Comparison of ENCODE assay signal across 9 cellular contexts in genomic region chr3:133535971-133536634, GRCh38.
DNase-seq lines count a peak whose midpoint lies in the region; ATAC-seq and TF ChIP-seq lines count a peak whose summit lies in the region.
"Had no signal": no experiment of that assay in that cellular context is flagged by ENCODE, and none has a peak within 500 bp of the region (broad histone marks: within the 10 kb centered on the region; RNA-seq: fewer than 3 reads in every experiment).

No MANE protein-coding gene starts in this region.

- peaks cover 11 to 13% of the 10 kb centered on the region in 2 donors for H3K4me1 ChIP-seq in muscle layer of duodenum (ENCODE audit: control insufficient read depth in 1 of 2, insufficient read depth in 2 of 2, low read length in 2 of 2)

- H3K27me3 Mint-ChIP-seq in nephron progenitor cell (ENCODE audit: low read depth, poor library complexity): no peaks in the 10 kb centered on the region

- H3K4me3 Mint-ChIP-seq in nephron progenitor cell: no peak overlapping the region

- H3K27ac ChIP-seq in epithelial cell of prostate: peak overlapping the region; percentile 34
- peak overlapping the region; percentile 86 for H3K27ac ChIP-seq in muscle layer of duodenum (ENCODE audit: low read length)

- H3K36me3 ChIP-seq in muscle layer of duodenum (ENCODE audit: control insufficient read depth in 1 of 2, insufficient read depth in 2 of 2, low read length in 2 of 2): no peaks in the 10 kb centered on the region

- no peak for ATAC-seq in GM18870 (IDR thresholded peaks at IDR 0.05; ENCODE audit: unreplicated experiment)

- H3K4me3 ChIP-seq in muscle layer of duodenum (ENCODE audit: low read depth in 1 of 2, low read length in 2 of 2): no peak overlapping the region

- H3K9me3 Mint-ChIP-seq in nephron progenitor cell: peaks cover 4% of the 10 kb centered on the region

- no peak overlapping the region for H3K27ac Mint-ChIP-seq in nephron progenitor cell

- no peaks in the 10 kb centered on the region for H3K9me3 ChIP-seq in muscle layer of duodenum (ENCODE audit: control insufficient read depth in 1 of 2, low read length in 2 of 2)

- no peaks in the 10 kb centered on the region for H3K36me3 Mint-ChIP-seq in nephron progenitor cell (ENCODE audit: low read depth)

- no peaks in the 10 kb centered on the region for H3K4me1 Mint-ChIP-seq in nephron progenitor cell

- TF ChIP-seq CTCF in AG09319 (IDR thresholded peaks at IDR 0.05; ENCODE audit: low read depth, low read length) (no peak), nephron progenitor cell (IDR thresholded peaks at IDR 0.05) (no peak)

- no peaks in the 10 kb centered on the region for H3K27me3 ChIP-seq in muscle layer of duodenum (ENCODE audit: low read depth, low read length)

- DNase-seq in AG09319 (ENCODE audit: extremely low read depth, low read depth): peak; percentile 77
- peak; percentile 79 to 89 for DNase-seq in NCI-H446 (lab: John Stamatoyannopoulos, UW)
- peak; percentile 66 for DNase-seq in epithelial cell of prostate (ENCODE audit: low read depth, low spot score)
- no peak for DNase-seq in activated gamma-delta T cell treated with Interleukin-2 at 50 U/mL for 16 hours
- DNase-seq in nephron progenitor cell: no peak
- DNase-seq in SW480 (ENCODE audit: low spot score): no peak
- DNase-seq: DND-41 had no signal

Comparison
In these comparisons a context has a peak if more than half of its experiments do, and no peak if none do; other contexts are left out.
1. DNase-seq: peak in AG09319 (single experiment), NCI-H446 (2 of 2) and epithelial cell of prostate (single experiment); none in activated gamma-delta T cell treated with Interleukin-2 at 50 U/mL for 16 hours (single experiment), nephron progenitor cell (single experiment) and SW480 (single experiment).